15 cellular contexts compared by ENCODE assay signal in the genomic region with DNA sequence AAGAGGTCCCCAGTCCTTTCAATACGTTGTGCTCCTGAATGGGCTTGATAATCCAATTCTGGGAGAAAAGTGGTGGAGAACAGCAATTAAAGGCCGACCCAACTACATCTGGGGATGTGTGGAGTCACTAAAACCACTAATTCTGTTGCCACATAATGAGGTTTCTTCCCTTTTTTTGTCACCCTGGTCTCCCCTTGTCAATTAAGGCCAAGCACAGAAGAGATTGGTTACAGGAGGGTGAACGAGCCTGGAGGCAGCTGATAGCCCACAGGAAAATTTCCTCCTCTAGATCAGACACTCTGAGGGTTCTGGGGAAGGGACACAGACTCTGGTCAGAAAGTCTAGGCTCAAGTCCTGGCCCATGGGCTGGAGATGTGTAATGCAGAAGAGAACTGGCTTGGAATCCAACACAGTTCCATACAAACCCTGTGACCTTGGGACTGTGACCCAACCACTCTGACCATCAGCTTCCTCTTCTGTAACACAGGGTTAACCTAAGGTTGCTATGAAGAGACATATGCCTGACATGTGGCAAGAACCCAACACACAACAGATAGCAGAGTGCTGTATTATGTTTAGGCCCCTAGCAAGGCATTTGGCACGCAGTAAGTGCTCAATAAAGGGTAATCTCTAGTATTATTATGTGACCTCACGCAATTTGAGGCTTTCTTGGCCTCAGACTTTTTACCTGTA.
"Had no signal": no experiment of that assay in that cellular context is flagged by ENCODE, and none has a peak within 500 bp of the region (broad histone marks: within the 10 kb centered on the region; RNA-seq: fewer than 3 reads in every experiment).

No MANE protein-coding gene starts in this region.

- H3K4me3 ChIP-seq: prostate gland, suprapubic skin had no signal

- ATAC-seq: activated T-helper 17 cell treated with anti-CD3 and anti-CD28 coated beads, Interleukin-2, amount 50 U/mL, for 72 hours; right cardiac atrium; stimulated activated naive CD8-positive, alpha-beta T cell treated with anti-CD3 and anti-CD28 coated beads, Interleukin-15, Interleukin-2, amounts not matched to agents 100 U/mL and 50 U/mL, for 24 hours; T-cell had no signal

- H3K4me1 Mint-ChIP-seq: activated naive CD4-positive, alpha-beta T cell treated with anti-CD3 and anti-CD28 coated beads, Interleukin-2, amount 10 ng/mL, durations not matched to agents 7 days and 5 days; activated T-helper 17 cell treated with anti-CD3 and anti-CD28 coated beads, Interleukin-2, amount 50 U/mL, for 72 hours; immature natural killer cell; nephron progenitor cell; T-cell had no signal

- H3K27me3 ChIP-seq: suprapubic skin had no signal

- H3K9me3 Mint-ChIP-seq: activated naive CD4-positive, alpha-beta T cell treated with anti-CD3 and anti-CD28 coated beads, Interleukin-2, amount 10 ng/mL, durations not matched to agents 7 days and 5 days; immature natural killer cell had no signal

- H3K36me3 Mint-ChIP-seq: activated naive CD4-positive, alpha-beta T cell treated with anti-CD3 and anti-CD28 coated beads, Interleukin-2, amount 10 ng/mL, durations not matched to agents 7 days and 5 days; immature natural killer cell had no signal

- H3K36me3 ChIP-seq: prostate gland, suprapubic skin had no signal

- DNase-seq: activated CD4-positive, CD25-positive, alpha-beta regulatory T cell treated with anti-CD3 and anti-CD28 coated beads, Interleukin-2, amount 50 U/mL, for 72 hours; activated naive CD4-positive, alpha-beta T cell treated with anti-CD3 and anti-CD28 coated beads, Interleukin-2, amount 10 ng/mL, durations not matched to agents 7 days and 5 days; foreskin fibroblast; immature natural killer cell; mesendoderm; nephron progenitor cell; right cardiac atrium; small intestine; stimulated activated naive CD8-positive, alpha-beta T cell treated with anti-CD3 and anti-CD28 coated beads, Interleukin-15, Interleukin-2, amounts not matched to agents 100 U/mL and 50 U/mL, for 24 hours; T-cell; T1000; trophoblast cell had no signal

- H3K27ac ChIP-seq: prostate gland, suprapubic skin had no signal

- H3K27ac Mint-ChIP-seq: activated naive CD4-positive, alpha-beta T cell treated with anti-CD3 and anti-CD28 coated beads, Interleukin-2, amount 10 ng/mL, durations not matched to agents 7 days and 5 days; activated T-helper 17 cell treated with anti-CD3 and anti-CD28 coated beads, Interleukin-2, amount 50 U/mL, for 72 hours; immature natural killer cell; nephron progenitor cell; T-cell had no signal

- H3K4me3 Mint-ChIP-seq: activated naive CD4-positive, alpha-beta T cell treated with anti-CD3 and anti-CD28 coated beads, Interleukin-2, amount 10 ng/mL, durations not matched to agents 7 days and 5 days; activated T-helper 17 cell treated with anti-CD3 and anti-CD28 coated beads, Interleukin-2, amount 50 U/mL, for 72 hours; immature natural killer cell; nephron progenitor cell; T-cell had no signal
